8 cellular contexts compared by ENCODE assay signal in the genomic region with DNA sequence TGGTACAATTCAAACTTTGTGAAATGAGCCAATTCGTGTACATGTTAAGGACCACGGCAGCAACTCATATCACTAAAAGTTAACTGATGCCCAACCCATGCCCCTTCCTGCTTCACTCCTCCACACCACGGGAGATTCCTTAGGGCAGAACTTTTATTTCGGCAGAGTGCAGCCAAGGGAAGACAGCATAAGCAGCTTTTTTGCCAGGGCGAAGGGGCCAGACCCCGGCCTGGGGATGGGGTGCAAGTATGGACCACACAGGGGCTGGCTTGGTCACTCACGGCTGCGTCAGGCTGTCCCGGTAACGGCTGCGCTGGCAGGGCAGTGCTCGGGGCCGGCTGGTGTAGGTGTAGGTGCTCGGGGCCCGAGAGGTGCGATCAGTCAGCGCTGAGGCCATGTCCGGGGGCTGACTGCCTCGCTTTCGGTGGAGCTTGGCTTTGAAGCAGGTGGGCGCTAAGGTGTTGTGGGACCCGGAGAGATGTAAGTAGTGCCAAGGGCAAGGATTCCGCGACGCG.
DNase-seq lines count a peak whose midpoint lies in the region; ATAC-seq and TF ChIP-seq lines count a peak whose summit lies in the region.

No MANE protein-coding gene starts in this region.

- in situ Hi-C loops in KBM-7 (cut with MboI; ENCODE audit: low pct_unique_long_range_greater_than_20kb, low sequenced_read_pairs) = loop anchor here (25.0 kb wide), 1 partner anchor 787 kb away; no protein-coding TSS in a partner anchor

- peaks cover 14% of the 10 kb centered on the region for H3K36me3 Mint-ChIP-seq in dendritic cell treated with granulocyte-macrophage colony-stimulating factor and Interleukin-4, amounts not matched to agents 40 ng/mL and 50 ng/mL, for 4 days (ENCODE audit: low read depth)

- H3K4me1 Mint-ChIP-seq in dendritic cell treated with granulocyte-macrophage colony-stimulating factor and Interleukin-4, amounts not matched to agents 40 ng/mL and 50 ng/mL, for 4 days (ENCODE audit: low read depth) = peaks cover 50% of the 10 kb centered on the region

- DNase-seq in HFF-Myc (ENCODE audit: extremely low read depth, low read depth) (no peak), NCI-H69 (lab: John Stamatoyannopoulos, UW) (peak; percentile 55), KBM-7 (no peak), AG20443 (ENCODE audit: low spot score) (no peak), NCI-H524 treated with DMSO at 0.1 percent for 48 hours (lab: John Stamatoyannopoulos, UW) (no peak)

- H3K27me3 Mint-ChIP-seq in dendritic cell treated with granulocyte-macrophage colony-stimulating factor and Interleukin-4, amounts not matched to agents 40 ng/mL and 50 ng/mL, for 4 days = no peaks in the 10 kb centered on the region

- H3K4me3 Mint-ChIP-seq in dendritic cell treated with granulocyte-macrophage colony-stimulating factor and Interleukin-4, amounts not matched to agents 40 ng/mL and 50 ng/mL, for 4 days = peak overlapping the region; percentile 99

- H3K4me3 ChIP-seq in HFF-Myc (replicated peaks; ENCODE audit: low read depth, low read length) (peak overlapping the region; percentile 78), mucosa of stomach (ENCODE audit: low read length) (peak overlapping the region; percentile 86)

- intact Hi-C loops in dendritic cell treated with granulocyte-macrophage colony-stimulating factor and Interleukin-4, amounts not matched to agents 40 ng/mL and 50 ng/mL, for 4 days (cut with micrococcal nuclease) = loop anchor here (5.0 kb wide), 1 partner anchor 33 kb away; no protein-coding TSS in a partner anchor

- no peaks in the 10 kb centered on the region for H3K4me1 ChIP-seq in mucosa of stomach (ENCODE audit: control insufficient read depth, insufficient read depth, low read length)

- TF ChIP-seq CTCF in HFF-Myc (IDR thresholded peaks at IDR 0.05; ENCODE audit: low read depth, low read length, missing control alignments) = no peak

- H3K27ac Mint-ChIP-seq in dendritic cell treated with granulocyte-macrophage colony-stimulating factor and Interleukin-4, amounts not matched to agents 40 ng/mL and 50 ng/mL, for 4 days = peak overlapping the region; percentile 99

- H3K9ac ChIP-seq in mucosa of stomach (ENCODE audit: low read length) = peak overlapping the region; percentile 81

- no peaks in the 10 kb centered on the region for H3K9me3 ChIP-seq in mucosa of stomach (ENCODE audit: control insufficient read depth, low read length)

- peak; percentile 14 for ATAC-seq in GM18508 (IDR thresholded peaks at IDR 0.05; ENCODE audit: insufficient read depth, unreplicated experiment)

- H3K36me3 ChIP-seq in mucosa of stomach (ENCODE audit: control insufficient read depth, insufficient read depth, low read length) = no peaks in the 10 kb centered on the region

- no peaks in the 10 kb centered on the region for H3K27me3 ChIP-seq in mucosa of stomach (ENCODE audit: control insufficient read depth, insufficient read depth, low read length)

- H3K9me3 Mint-ChIP-seq in dendritic cell treated with granulocyte-macrophage colony-stimulating factor and Interleukin-4, amounts not matched to agents 40 ng/mL and 50 ng/mL, for 4 days = no peaks in the 10 kb centered on the region
